Comparison of ENCODE assay signal across 8 cellular contexts in the genomic region with DNA sequence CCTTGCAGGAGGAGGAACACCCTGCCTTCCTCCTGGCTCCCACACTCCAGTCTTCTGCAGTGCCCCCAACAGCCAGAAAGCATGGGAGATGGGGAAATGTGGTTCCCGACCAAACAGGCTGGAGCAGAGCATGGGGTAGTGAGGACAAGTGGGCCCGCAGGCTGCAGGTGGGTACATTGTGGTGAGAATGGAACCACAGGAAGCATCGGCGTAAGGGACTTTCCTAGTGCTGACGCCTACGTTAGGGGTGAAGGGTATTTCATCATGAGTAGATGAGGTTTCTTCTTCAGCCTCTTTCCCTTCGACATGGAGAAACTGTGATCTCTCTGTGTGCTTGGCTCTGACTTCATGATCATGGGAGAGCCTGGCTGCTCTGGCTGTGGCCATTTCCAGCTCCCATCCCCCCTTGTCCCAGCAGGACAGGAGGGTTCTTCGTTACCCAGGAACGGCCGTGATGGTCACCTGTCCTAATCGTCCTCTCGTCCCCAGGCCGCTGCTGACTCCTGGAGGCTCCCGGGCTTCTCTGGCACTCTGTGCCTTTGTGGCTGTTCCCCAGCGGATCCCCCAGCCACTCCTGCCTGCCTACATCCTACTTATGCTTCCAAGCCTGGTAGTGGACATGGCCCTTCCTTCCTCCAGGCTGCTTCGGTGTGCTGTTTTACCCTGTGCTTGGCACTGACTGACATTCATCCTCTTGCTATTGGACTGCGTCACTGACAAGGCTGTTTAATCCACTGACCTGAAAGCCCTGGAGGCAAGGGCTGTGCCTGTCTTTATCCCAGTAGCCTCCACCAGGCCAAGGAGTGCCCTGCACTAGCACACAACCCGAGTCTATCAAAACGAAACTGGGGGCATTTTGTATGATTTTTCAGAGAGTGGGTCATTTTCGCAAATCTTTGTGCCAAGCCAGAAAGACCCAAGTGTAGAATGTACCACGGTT.
A peak's percentile ranks its signal among the peaks of the same experiment; 100 is the strongest.
DNase-seq lines count a peak whose midpoint lies in the region; ATAC-seq and TF ChIP-seq lines count a peak whose summit lies in the region.

No MANE protein-coding gene starts in this region.

- peak; percentile 77 for DNase-seq in activated T-helper 1 cell treated with anti-CD3 and anti-CD28 coated beads, Interleukin-12 subunit alpha, Interleukin-12 subunit beta, Interleukin-2, Interleukin-4 antibody, amounts not matched to agents 30 ng/mL and 10 ng/mL and 1 ng/mL, durations not matched to agents 14 hours and 24 hours and 36 hours (ENCODE audit: low spot score)
- peak; percentile 26 to 40 for DNase-seq in stimulated activated CD4-positive, alpha-beta T cell treated with anti-CD3 and anti-CD28 coated beads, Interleukin-2, amount 100 ng/mL, for 48 hours
- DNase-seq in heart right ventricle (no peak), DMS 273 treated with DMSO at 0.1 percent for 48 hours (lab: John Stamatoyannopoulos, UW) (no peak), posterior vena cava (ENCODE audit: low spot score) (no peak), NCI-H510A treated with DMSO at 0.1 percent for 48 hours (lab: John Stamatoyannopoulos, UW) (no peak)

- no peaks in the 10 kb centered on the region for H3K9me3 Mint-ChIP-seq in activated T-helper 1 cell treated with anti-CD3 and anti-CD28 coated beads, Interleukin-12 subunit alpha, Interleukin-12 subunit beta, Interleukin-2, Interleukin-4 antibody, amounts not matched to agents 30 ng/mL and 10 ng/mL and 1 ng/mL, durations not matched to agents 14 hours and 24 hours and 36 hours

- ATAC-seq in GM18520 (IDR thresholded peaks at IDR 0.05; ENCODE audit: unreplicated experiment) (peak; percentile 83), HG03565 (IDR thresholded peaks at IDR 0.05; ENCODE audit: unreplicated experiment) (peak; percentile 84), heart right ventricle (no peak)

- peaks cover 0 to 3% (median 0%) of the 10 kb centered on the region in 7 donors for H3K27me3 ChIP-seq in heart right ventricle

- H3K27ac Mint-ChIP-seq in activated T-helper 1 cell treated with anti-CD3 and anti-CD28 coated beads, Interleukin-12 subunit alpha, Interleukin-12 subunit beta, Interleukin-2, Interleukin-4 antibody, amounts not matched to agents 30 ng/mL and 10 ng/mL and 1 ng/mL, durations not matched to agents 14 hours and 24 hours and 36 hours = peak overlapping the region; percentile 88

- no peaks in the 10 kb centered on the region for H3K36me3 Mint-ChIP-seq in activated T-helper 1 cell treated with anti-CD3 and anti-CD28 coated beads, Interleukin-12 subunit alpha, Interleukin-12 subunit beta, Interleukin-2, Interleukin-4 antibody, amounts not matched to agents 30 ng/mL and 10 ng/mL and 1 ng/mL, durations not matched to agents 14 hours and 24 hours and 36 hours (ENCODE audit: low read depth)

- H3K4me1 Mint-ChIP-seq in activated T-helper 1 cell treated with anti-CD3 and anti-CD28 coated beads, Interleukin-12 subunit alpha, Interleukin-12 subunit beta, Interleukin-2, Interleukin-4 antibody, amounts not matched to agents 30 ng/mL and 10 ng/mL and 1 ng/mL, durations not matched to agents 14 hours and 24 hours and 36 hours (ENCODE audit: low read depth) = peaks cover 51% of the 10 kb centered on the region

- TF ChIP-seq CTCF in heart right ventricle (IDR thresholded peaks at IDR 0.05) = no peak

- H3K27me3 Mint-ChIP-seq in activated T-helper 1 cell treated with anti-CD3 and anti-CD28 coated beads, Interleukin-12 subunit alpha, Interleukin-12 subunit beta, Interleukin-2, Interleukin-4 antibody, amounts not matched to agents 30 ng/mL and 10 ng/mL and 1 ng/mL, durations not matched to agents 14 hours and 24 hours and 36 hours (ENCODE audit: insufficient read depth) = peaks cover 4% of the 10 kb centered on the region

- no peaks in the 10 kb centered on the region for H3K4me1 ChIP-seq in heart right ventricle

- H3K4me3 ChIP-seq in heart right ventricle = no peak overlapping the region

- intact Hi-C loops in activated T-helper 1 cell treated with anti-CD3 and anti-CD28 coated beads, Interleukin-12 subunit alpha, Interleukin-12 subunit beta, Interleukin-2, Interleukin-4 antibody, amounts not matched to agents 30 ng/mL and 10 ng/mL and 1 ng/mL, durations not matched to agents 14 hours and 24 hours and 36 hours (cut with micrococcal nuclease) = loop anchor here (1.0 to 10.0 kb wide), 8 partner anchors 24 to 471 kb away; a partner anchor contains a TSS
- intact Hi-C loops in heart right ventricle (cut with DNase I) (no loop called here), posterior vena cava (cut with DNase I) (no loop called here)

- H3K36me3 ChIP-seq in heart right ventricle = no peaks in the 10 kb centered on the region

- peak overlapping the region; percentile 60 for H3K4me3 Mint-ChIP-seq in activated T-helper 1 cell treated with anti-CD3 and anti-CD28 coated beads, Interleukin-12 subunit alpha, Interleukin-12 subunit beta, Interleukin-2, Interleukin-4 antibody, amounts not matched to agents 30 ng/mL and 10 ng/mL and 1 ng/mL, durations not matched to agents 14 hours and 24 hours and 36 hours

- WGBS in heart right ventricle, 2 donors = 80% methylated on average over 21 of the region's 21 CpGs

- H3K27ac ChIP-seq in heart right ventricle = no peak overlapping the region

- peaks cover 0 to 7% (median 0%) of the 10 kb centered on the region in 11 donors for H3K9me3 ChIP-seq in heart right ventricle

Comparison
In these comparisons a context has a peak if more than half of its experiments do, and no peak if none do; other contexts are left out.
1. ATAC-seq: peak in GM18520 (single experiment) and HG03565 (single experiment); none in heart right ventricle (0 of 8).
2. DNase-seq: peak in activated T-helper 1 cell treated with anti-CD3 and anti-CD28 coated beads, Interleukin-12 subunit alpha, Interleukin-12 subunit beta, Interleukin-2, Interleukin-4 antibody, amounts not matched to agents 30 ng/mL and 10 ng/mL and 1 ng/mL, durations not matched to agents 14 hours and 24 hours and 36 hours (single experiment) and stimulated activated CD4-positive, alpha-beta T cell treated with anti-CD3 and anti-CD28 coated beads, Interleukin-2, amount 100 ng/mL, for 48 hours (2 of 2); none in heart right ventricle (0 of 2), DMS 273 treated with DMSO at 0.1 percent for 48 hours (single experiment), posterior vena cava (single experiment) and NCI-H510A treated with DMSO at 0.1 percent for 48 hours (single experiment).